In the genomic region with DNA sequence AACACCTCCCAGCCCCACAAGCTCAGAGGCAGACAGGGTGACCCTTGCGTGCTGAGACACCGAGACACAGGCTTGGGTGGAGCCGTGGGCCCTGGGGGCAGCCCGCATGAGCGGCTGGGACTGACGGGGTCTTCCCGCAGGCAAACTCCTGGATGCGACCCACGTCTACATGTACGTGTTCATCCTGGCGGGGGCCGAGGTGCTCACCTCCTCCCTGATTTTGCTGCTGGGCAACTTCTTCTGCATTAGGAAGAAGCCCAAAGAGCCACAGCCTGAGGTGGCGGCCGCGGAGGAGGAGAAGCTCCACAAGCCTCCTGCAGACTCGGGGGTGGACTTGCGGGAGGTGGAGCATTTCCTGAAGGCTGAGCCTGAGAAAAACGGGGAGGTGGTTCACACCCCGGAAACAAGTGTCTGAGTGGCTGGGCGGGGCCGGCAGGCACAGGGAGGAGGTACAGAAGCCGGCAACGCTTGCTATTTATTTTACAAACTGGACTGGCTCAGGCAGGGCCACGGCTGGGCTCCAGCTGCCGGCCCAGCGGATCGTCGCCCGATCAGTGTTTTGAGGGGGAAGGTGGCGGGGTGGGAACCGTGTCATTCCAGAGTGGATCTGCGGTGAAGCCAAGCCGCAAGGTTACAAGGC, we compare ENCODE assay signal across 9 cellular contexts. TPM values are rescaled to one million over a fixed set of nuclear protein-coding genes. Genes with fewer than 3 reads are reported as not detected.
DNase-seq lines count a peak whose midpoint lies in the region; ATAC-seq and TF ChIP-seq lines count a peak whose summit lies in the region.
"Had no signal": no experiment of that assay in that cellular context is flagged by ENCODE, and none has a peak within 500 bp of the region (broad histone marks: within the 10 kb centered on the region; RNA-seq: fewer than 3 reads in every experiment).

No MANE protein-coding gene starts in this region.

- TF ChIP-seq CTCF in GM06990 (IDR thresholded peaks at IDR 0.05; ENCODE audit: insufficient read depth, low read length, poor library complexity, severe bottlenecking), result no peak
- TF ChIP-seq CTCF in PC-9 (conservative IDR thresholded peaks at IDR 0.05), result no peak
- peak in 1 of 4 experiments; percentile 6 for TF ChIP-seq CTCF in gastroesophageal sphincter (IDR thresholded peaks at IDR 0.05)

- H2AFZ ChIP-seq in PC-9, result no peak overlapping the region

- H3K9me3 ChIP-seq in PC-9 (ENCODE audit: insufficient read depth, low read depth), result no peaks in the 10 kb centered on the region
- no peaks in the 10 kb centered on the region for H3K9me3 ChIP-seq in gastroesophageal sphincter
- H3K9me3 ChIP-seq: SJSA1 had no signal

- no peak for TF ChIP-seq EP300 in gastroesophageal sphincter (IDR thresholded peaks at IDR 0.05)

- no peaks in the 10 kb centered on the region for H3K9me2 ChIP-seq in PC-9 (ENCODE audit: insufficient read depth)

- ATAC-seq in gastroesophageal sphincter (peak; percentile 48), GM19397 (IDR thresholded peaks at IDR 0.05; ENCODE audit: unreplicated experiment) (no peak), GM21825 (IDR thresholded peaks at IDR 0.05; ENCODE audit: unreplicated experiment) (no peak), GM19324 (IDR thresholded peaks at IDR 0.05; ENCODE audit: low FRiP score, unreplicated experiment) (no peak)

- CTCF ChIA-PET in PC-9 (lab: Charles Lee), result interaction anchor here (0.6 kb wide), 1 partner anchor 98 kb away, joined by 3 read pairs; no protein-coding TSS in a partner anchor

- WGBS in gastroesophageal sphincter (ENCODE audit: low coverage in 1 of 2), 2 donors, result 15% methylated on average over 8 of the region's 33 CpGs; no CpG with 5 or more reads in 1 of the 2 donors

- no peak overlapping the region for H3K4me2 ChIP-seq in PC-9

- peak; percentile 66 for DNase-seq in GM06990 (ENCODE audit: extremely low read depth, insufficient read length)
- DNase-seq in PC-9, result peak in 1 of 2 experiments; percentile 79
- peak; percentile 68 for DNase-seq in activated effector memory CD4-positive, alpha-beta T cell treated with Interleukin-2 at 50 U/mL for 16 hours
- DNase-seq in renal cortical epithelial cell (ENCODE audit: low read depth), result peak; percentile 69

- peaks cover 23% of the 10 kb centered on the region for H3K36me3 ChIP-seq in GM06990 (ENCODE audit: control insufficient read depth, insufficient read depth, low read length)
- H3K36me3 ChIP-seq in PC-9 (ENCODE audit: low read depth), result no peaks in the 10 kb centered on the region
- H3K36me3 ChIP-seq in gastroesophageal sphincter, result peaks cover 0 to 41% of the 10 kb centered on the region in 2 donors

- intact Hi-C loops in PC-9 (cut with micrococcal nuclease; ENCODE audit: unreplicated experiment), result loop anchor here (10.0 kb wide), 1 partner anchor 256 kb away; no protein-coding TSS in a partner anchor

- TSS peak; percentile 38 for BruUV-seq in PC-9 (replicated peaks; lab: Mats Ljungman, UMichigan)

- peaks cover 21% of the 10 kb centered on the region for H3K79me2 ChIP-seq in PC-9 (ENCODE audit: low read depth)

- peaks cover 80% of the 10 kb centered on the region; the same call in 1 of the 2 replicates for H3F3A ChIP-seq in PC-9 (ENCODE audit: insufficient read depth, low read depth)

- H3K27ac ChIP-seq in PC-9 (no peak overlapping the region), gastroesophageal sphincter (peak overlapping the region; percentile 12 to 86 (median 83))
- H3K27ac ChIP-seq: SJSA1 had no signal

- TF ChIP-seq POLR2A in gastroesophageal sphincter (IDR thresholded peaks at IDR 0.05), result peak; percentile 43 to 53

- H3K4me1 ChIP-seq in PC-9 (replicated peaks; ENCODE audit: insufficient read depth), result peaks cover 28% of the 10 kb centered on the region
- H3K4me1 ChIP-seq in gastroesophageal sphincter, result peaks cover 12 to 97% (median 71%) of the 10 kb centered on the region in 3 donors

- peaks cover 81% of the 10 kb centered on the region for H4K20me1 ChIP-seq in PC-9 (ENCODE audit: insufficient read depth)

- POLR2A ChIA-PET in PC-9 (lab: Charles Lee; ENCODE audit: unreplicated experiment), result interaction anchor here (0.5 to 0.7 kb wide), 2 partner anchors 54 to 101 kb away, joined by 3 read pairs; no protein-coding TSS in a partner anchor

- no peak overlapping the region for H3K4me3 ChIP-seq in GM06990 (replicated peaks; ENCODE audit: low read depth, low read length)
- no peak overlapping the region for H3K4me3 ChIP-seq in PC-9
- H3K4me3 ChIP-seq in gastroesophageal sphincter, result peak overlapping the region in 1 of 2 donors; percentile 28
- H3K4me3 ChIP-seq: SJSA1 had no signal

- H3K27me3 ChIP-seq in GM06990 (replicated peaks; ENCODE audit: control insufficient read depth, insufficient read depth, low read length) (no peaks in the 10 kb centered on the region), PC-9 (ENCODE audit: insufficient read depth, low read depth) (no peaks in the 10 kb centered on the region), gastroesophageal sphincter (no peaks in the 10 kb centered on the region)
- H3K27me3 ChIP-seq: SJSA1 had no signal

RNA-seq across cellular contexts. Expression of a gene that starts 9.8 kb away (rescaled TPM):
- 157 and 198 TPM in 2 replicates for total RNA-seq in PC-9 (2021)
- total RNA-seq in gastroesophageal sphincter, result 10 to 100 TPM; 11.2 to 38.5 (median 22.1) TPM
- total RNA-seq in renal cortical epithelial cell, result 290 and 393 TPM in 2 replicates

RNA-seq across cellular contexts. Expression of a gene that starts 26.0 kb away (rescaled TPM):
- total RNA-seq in PC-9 (2021) (138 and 140 TPM in 2 replicates), gastroesophageal sphincter (10 to 100 TPM in 3 of 4 donors, 1 to 10 TPM in 1; 6.5 to 28.2 (median 16.2) TPM), renal cortical epithelial cell (7.3 and 28.2 TPM in 2 replicates)

RNA-seq across cellular contexts. Expression of a gene that starts 34.8 kb away (rescaled TPM):
- total RNA-seq in PC-9 (2021) (151 and 181 TPM in 2 replicates), gastroesophageal sphincter (10 to 100 TPM; 23.4 to 92.1 (median 72.4) TPM), renal cortical epithelial cell (55.4 and 115 TPM in 2 replicates)
